Comparison of ENCODE assay signal across 8 cellular contexts in genomic region chr2:171416009-171416926, GRCh38. TPM values are rescaled to one million over a fixed set of nuclear protein-coding genes. Genes with fewer than 3 reads are reported as not detected.
DNase-seq lines count a peak whose midpoint lies in the region; ATAC-seq and TF ChIP-seq lines count a peak whose summit lies in the region.

No MANE protein-coding gene starts in this region.

- no peaks in the 10 kb centered on the region for H3K36me3 ChIP-seq in MG63
- H3K36me3 ChIP-seq in thoracic aorta: no peaks in the 10 kb centered on the region

- TF ChIP-seq CTCF in foreskin keratinocyte (conservative IDR thresholded peaks at IDR 0.05): peak; percentile 98
- TF ChIP-seq CTCF in omental fat pad (IDR thresholded peaks at IDR 0.05): peak in 1 of 3 donors; percentile 43
- TF ChIP-seq CTCF in thoracic aorta (IDR thresholded peaks at IDR 0.05): peak; percentile 76

- H3K4me1 ChIP-seq in foreskin keratinocyte (peaks cover 8% of the 10 kb centered on the region), thoracic aorta (ENCODE audit: control insufficient read depth in 1 of 2, low read depth in 2 of 2) (no peaks in the 10 kb centered on the region)

- ATAC-seq in foreskin keratinocyte (peak; percentile 98), omental fat pad (ENCODE audit: low FRiP score) (peak; percentile 98), thoracic aorta (ENCODE audit: insufficient number of reproducible peaks, low FRiP score, low read depth) (peak; percentile 26)

- H3K4me3 ChIP-seq in MG63 (no peak overlapping the region), thoracic aorta (no peak overlapping the region)

- no peaks in the 10 kb centered on the region for H3K9me3 ChIP-seq in MG63
- no peaks in the 10 kb centered on the region for H3K9me3 ChIP-seq in thoracic aorta

- DNase-seq in GM04503 (ENCODE audit: low read depth) (peak; percentile 77), HCEC 1CT (peak; percentile 98), MG63 (peak; percentile 91), SHP77 treated with DMSO at 0.1 percent for 48 hours (lab: John Stamatoyannopoulos, UW) (peak; percentile 53), foreskin keratinocyte (peak; percentile 82 to 92), omental fat pad (ENCODE audit: low spot score) (peak; percentile 78), thoracic aorta (ENCODE audit: low spot score) (peak; percentile 76)
- DNase-seq in activated effector memory CD4-positive, alpha-beta T cell treated with anti-CD3 and anti-CD28 coated beads, Interleukin-2, amount 50 U/mL, for 16 hours: peak; percentile 91

- H3K27ac ChIP-seq in foreskin keratinocyte (peak overlapping the region; percentile 22), thoracic aorta (peak overlapping the region in 1 of 2 donors; percentile 24)

- H3K27me3 ChIP-seq in MG63: no peaks in the 10 kb centered on the region
- no peaks in the 10 kb centered on the region for H3K27me3 ChIP-seq in foreskin keratinocyte
- no peaks in the 10 kb centered on the region for H3K27me3 ChIP-seq in thoracic aorta (replicated peaks; ENCODE audit: insufficient read depth)

RNA-seq across cellular contexts. Expression of gene METTL8, which starts 17.5 kb away (rescaled TPM):
- 31.5 and 72.9 TPM in 2 replicates for total RNA-seq in MG63 (2014; rRNA removed; shearing (Covaris generic); ENCODE audit: low replicate concordance)
- 38.0 and 44.2 TPM in 2 replicates for total RNA-seq in foreskin keratinocyte
- polyA plus RNA-seq in foreskin keratinocyte: 18.3 and 23.2 TPM in 2 replicates
- 10 to 100 TPM; 10.7 to 25.0 (median 19.0) TPM for total RNA-seq in omental fat pad
- 10 to 100 TPM; 11.0 to 23.1 TPM for total RNA-seq in thoracic aorta

RNA-seq across cellular contexts. Expression of gene DCAF17, which starts 17.8 kb away (rescaled TPM):
- 13.8 and 29.8 TPM in 2 replicates for total RNA-seq in MG63 (2014; rRNA removed; shearing (Covaris generic); ENCODE audit: low replicate concordance)
- total RNA-seq in foreskin keratinocyte (17.1 and 19.6 TPM in 2 replicates), omental fat pad (10 to 100 TPM in 3 of 4 donors, 1 to 10 TPM in 1; 9.9 to 25.7 (median 15.1) TPM), thoracic aorta (10 to 100 TPM; 27.3 to 47.4 TPM)
- 3.3 and 4.6 TPM in 2 replicates for polyA plus RNA-seq in foreskin keratinocyte

Comparison
In these comparisons a context has a peak if more than half of its experiments do, and no peak if none do; other contexts are left out.
1. ATAC-seq: peak in every context shown above with its lines; median percentile 98 in foreskin keratinocyte; 98 in omental fat pad; 26 in thoracic aorta.